ENCODE assay signal across 8 cellular contexts in the genomic region with DNA sequence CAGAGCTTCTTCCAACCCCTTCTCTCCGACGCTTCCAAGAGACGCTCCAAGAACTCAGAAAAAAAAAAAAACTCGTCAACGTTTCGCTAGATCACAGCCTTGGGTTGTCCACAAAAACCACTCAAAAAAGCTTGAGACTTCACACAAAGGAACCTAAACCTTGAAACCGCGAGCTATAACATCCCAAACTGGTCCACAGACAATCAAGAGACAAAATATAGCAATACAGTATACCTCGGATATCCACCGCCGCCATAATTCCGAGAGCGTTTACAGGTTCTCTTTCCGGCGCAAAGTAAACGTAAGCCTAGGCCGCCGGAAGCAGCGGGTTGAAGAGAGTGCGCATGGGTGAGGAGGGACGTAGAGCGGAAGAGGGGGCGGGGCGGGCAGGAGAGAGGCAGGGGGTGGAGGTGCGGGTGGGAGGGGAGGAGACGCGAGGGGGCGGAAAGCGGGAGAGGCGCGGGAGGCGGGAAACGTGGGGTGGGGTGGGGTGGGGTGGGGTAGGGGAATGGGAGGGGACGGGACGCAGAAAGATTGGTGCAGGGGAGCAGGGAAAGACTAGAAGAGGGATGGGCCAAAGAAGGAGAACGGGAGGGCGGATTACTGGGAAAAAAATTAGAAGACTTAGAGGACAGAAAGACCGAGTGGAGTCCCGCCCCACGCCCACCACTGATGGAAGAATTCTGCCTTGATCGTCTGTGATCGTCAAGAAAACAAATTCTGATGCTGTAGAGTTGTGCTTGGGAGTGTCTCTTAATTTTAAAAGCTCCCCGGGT. TPM values are rescaled to one million over a fixed set of nuclear protein-coding genes. Genes with fewer than 3 reads are reported as not detected.
DNase-seq lines count a peak whose midpoint lies in the region; ATAC-seq and TF ChIP-seq lines count a peak whose summit lies in the region.

A gene with protein sequence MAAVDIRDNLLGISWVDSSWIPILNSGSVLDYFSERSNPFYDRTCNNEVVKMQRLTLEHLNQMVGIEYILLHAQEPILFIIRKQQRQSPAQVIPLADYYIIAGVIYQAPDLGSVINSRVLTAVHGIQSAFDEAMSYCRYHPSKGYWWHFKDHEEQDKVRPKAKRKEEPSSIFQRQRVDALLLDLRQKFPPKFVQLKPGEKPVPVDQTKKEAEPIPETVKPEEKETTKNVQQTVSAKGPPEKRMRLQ (minus strand): TSS at position 274 of the 776 bp plus-strand sequence. CDS start 18 bp downstream, at position 256.

- peaks cover 4% of the 10 kb centered on the region for H3K27me3 Mint-ChIP-seq in activated CD4-positive, alpha-beta T cell treated with anti-CD3 and anti-CD28 coated beads for 36 hours
- peaks cover 5% of the 10 kb centered on the region for H3K27me3 Mint-ChIP-seq in chondrocyte (ENCODE audit: low read depth)

- intact Hi-C loops in activated CD4-positive, alpha-beta T cell treated with anti-CD3 and anti-CD28 coated beads for 36 hours (cut with DNase I, micrococcal nuclease): loop anchor here (1.0 to 5.0 kb wide), 9 partner anchors 41 to 1202 kb away; a partner anchor contains a TSS

- H3K27ac Mint-ChIP-seq in activated CD4-positive, alpha-beta T cell treated with anti-CD3 and anti-CD28 coated beads for 36 hours: peak within 1 kb of the TSS; percentile 96
- H3K27ac Mint-ChIP-seq in chondrocyte (ENCODE audit: unreplicated experiment): peak within 1 kb of the TSS; percentile 99

- TF ChIP-seq CTCF in AG10803 (conservative IDR thresholded peaks at IDR 0.05; ENCODE audit: low read length) (no peak), chondrocyte (IDR thresholded peaks at IDR 0.05) (no peak), kidney epithelial cell (IDR thresholded peaks at IDR 0.05; ENCODE audit: insufficient read depth, low read length, poor library complexity, severe bottlenecking) (no peak)

- ATAC-seq in HG03442 (IDR thresholded peaks at IDR 0.05; ENCODE audit: unreplicated experiment): peak; percentile 83
- ATAC-seq in activated CD4-positive, alpha-beta T cell treated with anti-CD3 and anti-CD28 coated beads for 36 hours: peak; percentile 100

- H3K4me3 ChIP-seq in AG10803 (ENCODE audit: low read length) (peak within 1 kb of the TSS; percentile 80), kidney epithelial cell (ENCODE audit: low read depth, low read length) (peak within 1 kb of the TSS; percentile 98)

- DNase-seq in AG10803 (ENCODE audit: low read depth): peak; percentile 89
- DNase-seq in NCI-H524 treated with DMSO at 0.1 percent for 48 hours (lab: John Stamatoyannopoulos, UW): peak; percentile 94
- DNase-seq in activated CD4-positive, alpha-beta T cell treated with anti-CD3 and anti-CD28 coated beads for 36 hours: peak; percentile 95
- DNase-seq in chondrocyte (ENCODE audit: low spot score): peak; percentile 95
- peak; percentile 72 for DNase-seq in kidney epithelial cell (ENCODE audit: low read depth)
- DNase-seq in stimulated activated CD4-positive, alpha-beta T cell treated with anti-CD3 and anti-CD28 coated beads, Interleukin-15, amount 100 ng/mL, for 24 hours: peak; percentile 95

- TF ChIP-seq POLR2A in GM19099 (IDR thresholded peaks at IDR 0.05; ENCODE audit: extremely low read depth, insufficient read length, low read depth): peak; percentile 51

- H3K27me3 ChIP-seq in kidney epithelial cell (ENCODE audit: control insufficient read depth, insufficient read depth, low read length): no peaks in the 10 kb centered on the region

- H3K9me3 Mint-ChIP-seq in activated CD4-positive, alpha-beta T cell treated with anti-CD3 and anti-CD28 coated beads for 36 hours (ENCODE audit: low read depth): no peaks in the 10 kb centered on the region
- H3K9me3 Mint-ChIP-seq in chondrocyte (ENCODE audit: low read depth): no peaks in the 10 kb centered on the region

- peaks cover 23% of the 10 kb centered on the region for H3K4me1 Mint-ChIP-seq in activated CD4-positive, alpha-beta T cell treated with anti-CD3 and anti-CD28 coated beads for 36 hours
- H3K4me1 Mint-ChIP-seq in chondrocyte (ENCODE audit: low read depth): peaks cover 27% of the 10 kb centered on the region

- peaks cover 7% of the 10 kb centered on the region for H3K36me3 Mint-ChIP-seq in activated CD4-positive, alpha-beta T cell treated with anti-CD3 and anti-CD28 coated beads for 36 hours (ENCODE audit: low read depth)
- H3K36me3 Mint-ChIP-seq in chondrocyte (ENCODE audit: low read depth): no peaks in the 10 kb centered on the region

- H3K4me3 Mint-ChIP-seq in activated CD4-positive, alpha-beta T cell treated with anti-CD3 and anti-CD28 coated beads for 36 hours: peak within 1 kb of the TSS; percentile 100
- H3K4me3 Mint-ChIP-seq in chondrocyte (ENCODE audit: unreplicated experiment): peak within 1 kb of the TSS; percentile 99

- POLR2A ChIA-PET in activated CD4-positive, alpha-beta T cell treated with anti-CD3 and anti-CD28 coated beads for 36 hours (lab: Charles Lee): interaction anchor here (0.7 kb wide), 1 partner anchor 90 kb away, joined by 3 read pairs; no protein-coding TSS in a partner anchor

- H3K36me3 ChIP-seq in kidney epithelial cell (ENCODE audit: control insufficient read depth, insufficient read depth, low read length): no peaks in the 10 kb centered on the region

- CTCF ChIA-PET in activated CD4-positive, alpha-beta T cell treated with anti-CD3 and anti-CD28 coated beads for 36 hours (lab: Charles Lee): interaction anchor here (0.6 to 1.7 kb wide), 10 partner anchors 9 to 546 kb away, joined by 3 to 7 read pairs (median 3); no protein-coding TSS in a partner anchor

RNA-seq across cellular contexts. Expression of the gene that starts here (rescaled TPM):
- total RNA-seq in activated CD4-positive, alpha-beta T cell treated with anti-CD3 and anti-CD28 coated beads for 36 hours: 10 to 100 TPM; 51.2 to 56.1 TPM
- total RNA-seq in chondrocyte: 26.5 to 31.7 TPM (median 27.5 TPM) in 3 replicates
- total RNA-seq in kidney epithelial cell: 32.9 and 33.8 TPM in 2 replicates

Comparison
In these comparisons a context has a peak if more than half of its experiments do, and no peak if none do; other contexts are left out.
1. Peak in every context shown above with its lines: DNase-seq, ATAC-seq and H3K4me3 ChIP-seq.